ENCODE assay signal across 22 cellular contexts in genomic region chr4:73798842-73799241, GRCh38. TPM values are rescaled to one million over a fixed set of nuclear protein-coding genes. Genes with fewer than 3 reads are reported as not detected.
DNase-seq lines count a peak whose midpoint lies in the region; ATAC-seq, FAIRE-seq and TF ChIP-seq lines count a peak whose summit lies in the region.
"Had no signal": no experiment of that assay in that cellular context is flagged by ENCODE, and none has a peak within 500 bp of the region (broad histone marks: within the 10 kb centered on the region; RNA-seq: fewer than 3 reads in every experiment).

No MANE protein-coding gene starts in this region.

- H3K4me3 Mint-ChIP-seq in mesothelial cell of epicardium = no peak overlapping the region
- H3K4me3 Mint-ChIP-seq: B cell; CD4-positive, alpha-beta T cell; CD8-positive, alpha-beta T cell had no signal

- H3K4me2 ChIP-seq in osteoblast (ENCODE audit: insufficient read depth, low read length) = no peak overlapping the region
- H3K4me2 ChIP-seq: A549; BLaER1 treated with 17β-estradiol and CSF1 and Interleukin-3, amounts not matched to agents 10 nM and 100 nM had no signal

- intact Hi-C loops in left colon (cut with DNase I, micrococcal nuclease) = no loop called here

- FAIRE-seq in colon (lab: Jason Lieb, UNC) = peak; percentile 18
- FAIRE-seq: A549, D721Med, G401.6, GM12891, GM19239 had no signal

- H4K20me1 ChIP-seq in osteoblast (ENCODE audit: insufficient read depth, low read length) = no peaks in the 10 kb centered on the region
- H4K20me1 ChIP-seq: BLaER1 treated with 17β-estradiol and CSF1 and Interleukin-3, amounts not matched to agents 10 nM and 100 nM had no signal

- H2AFZ ChIP-seq in osteoblast (ENCODE audit: low read length) = no peak overlapping the region

- H3K36me3 ChIP-seq in osteoblast (ENCODE audit: insufficient read depth, low read length) = no peaks in the 10 kb centered on the region
- H3K36me3 ChIP-seq: BLaER1 treated with 17β-estradiol and CSF1 and Interleukin-3, amounts not matched to agents 10 nM and 100 nM had no signal

- no peaks in the 10 kb centered on the region for H3K4me1 ChIP-seq in osteoblast (ENCODE audit: insufficient read depth, low read length)
- H3K4me1 ChIP-seq: A549, Caco-2 had no signal

- peaks cover 41% of the 10 kb centered on the region for H3K9me3 Mint-ChIP-seq in mesothelial cell of epicardium

- no peaks in the 10 kb centered on the region for H3K79me2 ChIP-seq in osteoblast (ENCODE audit: insufficient read depth, low read length)

- H3K36me3 Mint-ChIP-seq in mesothelial cell of epicardium = no peaks in the 10 kb centered on the region
- H3K36me3 Mint-ChIP-seq: CD8-positive, alpha-beta T cell had no signal

- peak; percentile 91 for ATAC-seq in left colon
- ATAC-seq: A549; CD8-positive, alpha-beta T cell had no signal

- H3K4me1 Mint-ChIP-seq in mesothelial cell of epicardium = no peaks in the 10 kb centered on the region
- H3K4me1 Mint-ChIP-seq: B cell had no signal

- H3K4me3 ChIP-seq in osteoblast (ENCODE audit: insufficient read depth, low read length) = no peak overlapping the region
- no peak overlapping the region for H3K4me3 ChIP-seq in foreskin fibroblast (ENCODE audit: low read depth in 1 of 2, low read length in 2 of 2)
- H3K4me3 ChIP-seq: A549; BLaER1 treated with 17β-estradiol and CSF1 and Interleukin-3, amounts not matched to agents 10 nM and 100 nM had no signal

- DNase-seq in left colon (no peak), osteoblast (ENCODE audit: insufficient read length, low spot score, missing footprints) (peak; percentile 22), mesothelial cell of epicardium (ENCODE audit: low spot score in 2 of 2, unreplicated experiment in 2 of 2) (no peak), foreskin fibroblast (no peak)
- DNase-seq: AML-193; Caco-2; Calu3; CD4-positive, alpha-beta T cell; CD8-positive, alpha-beta T cell; DMS79 treated with DMSO at 0.1 percent for 48 hours; GF-D8 had no signal

- no peaks in the 10 kb centered on the region for H3K9me3 ChIP-seq in osteoblast (ENCODE audit: low read depth, low read length)
- H3K9me3 ChIP-seq: Caco-2 had no signal

- no peak overlapping the region for H3K27ac ChIP-seq in osteoblast (ENCODE audit: low read depth, low read length)
- H3K27ac ChIP-seq: 22Rv1; A549; BLaER1 treated with 17β-estradiol and CSF1 and Interleukin-3, amounts not matched to agents 10 nM and 100 nM; C4-2B had no signal

- no peaks in the 10 kb centered on the region for H3K27me3 ChIP-seq in osteoblast (ENCODE audit: insufficient read depth, low read length)
- H3K27me3 ChIP-seq: BLaER1 treated with 17β-estradiol and CSF1 and Interleukin-3, amounts not matched to agents 10 nM and 100 nM had no signal

- H3K27me3 Mint-ChIP-seq in mesothelial cell of epicardium (ENCODE audit: low read depth) = no peaks in the 10 kb centered on the region
- H3K27me3 Mint-ChIP-seq: B cell; CD4-positive, alpha-beta T cell had no signal

- H3K27ac Mint-ChIP-seq in mesothelial cell of epicardium = no peak overlapping the region
- H3K27ac Mint-ChIP-seq: B cell; CD4-positive, alpha-beta T cell; CD8-positive, alpha-beta T cell had no signal

- TF ChIP-seq CTCF in osteoblast (IDR thresholded peaks at IDR 0.05; ENCODE audit: extremely low read depth, low read depth, low read length) (no peak), mesothelial cell of epicardium (IDR thresholded peaks at IDR 0.05; ENCODE audit: unreplicated experiment) (no peak), foreskin fibroblast (IDR thresholded peaks at IDR 0.05; ENCODE audit: low read depth, low read length) (no peak)

RNA-seq across cellular contexts. Expression of gene CXCL6, which starts 37.6 kb away (rescaled TPM):
- total RNA-seq in left colon (under 1 TPM in 1 of 2 donors, not detected in 1; 0.55 TPM), osteoblast (1.1 TPM in 1 of 2 replicates, not detected in the other), mesothelial cell of epicardium (0.16 to 0.20 TPM (median 0.18 TPM) in 3 replicates)
- total RNA-seq: A172; B cell; Caco-2; CD4-positive, alpha-beta T cell; CD8-positive, alpha-beta T cell had no signal

RNA-seq across cellular contexts. Expression of gene PF4V1, which starts 54.3 kb away (rescaled TPM):
- total RNA-seq in left colon (not detected), osteoblast (not detected in 2 replicates), mesothelial cell of epicardium (not detected in 3 replicates)
- total RNA-seq: A172; B cell; Caco-2; Calu3; CD4-positive, alpha-beta T cell; CD8-positive, alpha-beta T cell had no signal

RNA-seq across cellular contexts. Expression of gene CXCL8, which starts 58.5 kb away (rescaled TPM):
- total RNA-seq in left colon (1 to 10 TPM; 1.8 to 1.9 TPM), osteoblast (1.5 and 5.8 TPM in 2 replicates), mesothelial cell of epicardium (8.8 to 9.5 TPM (median 8.9 TPM) in 3 replicates)
